7 cellular contexts compared by ENCODE assay signal in genomic region chr12:6340745-6341438, GRCh38. TPM values are rescaled to one million over a fixed set of nuclear protein-coding genes. Genes with fewer than 3 reads are reported as not detected.
A peak's percentile ranks its signal among the peaks of the same experiment; 100 is the strongest.
DNase-seq lines count a peak whose midpoint lies in the region; ATAC-seq and TF ChIP-seq lines count a peak whose summit lies in the region.
"Had no signal": no experiment of that assay in that cellular context is flagged by ENCODE, and none has a peak within 500 bp of the region (broad histone marks: within the 10 kb centered on the region; RNA-seq: fewer than 3 reads in every experiment).

No MANE protein-coding gene starts in this region.

- TF ChIP-seq POLR2A in GM18526 (IDR thresholded peaks at IDR 0.05; ENCODE audit: extremely low read depth, insufficient read length), result peak; percentile 4

- TF ChIP-seq EP300 in neural cell (conservative IDR thresholded peaks at IDR 0.05; ENCODE audit: poor library complexity, severe bottlenecking), result no peak

- H2AFZ ChIP-seq in neural cell (ENCODE audit: low read depth, low read length), result no peak overlapping the region

- no peaks in the 10 kb centered on the region for H3K79me2 ChIP-seq in neural cell (replicated peaks; ENCODE audit: insufficient read depth, low read length)

- H3F3A ChIP-seq in neural cell (ENCODE audit: insufficient read depth, low read length, poor library complexity, severe bottlenecking), result no peaks in the 10 kb centered on the region

- no peak for TF ChIP-seq RAD21 in neural cell (conservative IDR thresholded peaks at IDR 0.05)

- H3K9ac ChIP-seq in neural cell (ENCODE audit: low read length), result peak overlapping the region; percentile 54

- no peaks in the 10 kb centered on the region for H3K9me3 ChIP-seq in neural cell (ENCODE audit: low read length)

- POLR2A ChIA-PET in HEK293T (lab: Yijun Ruan, JAX), result interaction anchor here (0.8 to 3.2 kb wide), 6 partner anchors 17 to 193 kb away, joined by 3 to 17 read pairs (median 4); partner anchors contain the start of gene GAPDH

- DNase-seq in brain microvascular endothelial cell (no peak), omental fat pad (ENCODE audit: low spot score) (no peak), HEK293T (ENCODE audit: extremely low spot score) (no peak), A172 (ENCODE audit: low spot score) (no peak)
- DNase-seq: T-helper 17 cell had no signal

- in situ Hi-C loops in brain microvascular endothelial cell (cut with HindIII; ENCODE audit: low pct_ligation_motif_present, low sequenced_read_pairs), result no loop called here

- H3K4me3 ChIP-seq in brain microvascular endothelial cell (ENCODE audit: low read depth, low read length), result peak overlapping the region; percentile 100
- H3K4me3 ChIP-seq in neural cell (ENCODE audit: low read length), result peak overlapping the region; percentile 60

- ATAC-seq in omental fat pad (ENCODE audit: low FRiP score), result no peak

- peak overlapping the region; percentile 92 for H3K27ac ChIP-seq in brain microvascular endothelial cell
- no peak overlapping the region for H3K27ac ChIP-seq in neural cell (ENCODE audit: low read length)

- H3K36me3 ChIP-seq in brain microvascular endothelial cell (replicated peaks), result peaks cover 5% of the 10 kb centered on the region
- H3K36me3 ChIP-seq in neural cell (ENCODE audit: insufficient read depth, low read length), result no peaks in the 10 kb centered on the region

- H4K20me1 ChIP-seq in neural cell (ENCODE audit: insufficient read depth), result no peaks in the 10 kb centered on the region

- TF ChIP-seq CTCF in brain microvascular endothelial cell (IDR thresholded peaks at IDR 0.05; ENCODE audit: low read depth, low read length, missing control alignments) (no peak), neural cell (IDR thresholded peaks at IDR 0.05; ENCODE audit: poor library complexity, severe bottlenecking) (no peak), omental fat pad (IDR thresholded peaks at IDR 0.05) (no peak)

- CTCF ChIA-PET in HEK293T (lab: Yijun Ruan, JAX), result interaction anchor here (1.5 kb wide), 1 partner anchor 22 kb away, joined by 3 read pairs; no protein-coding TSS in a partner anchor

- H3K4me2 ChIP-seq in neural cell (ENCODE audit: low read length), result no peak overlapping the region

- H3K27me3 ChIP-seq in brain microvascular endothelial cell (replicated peaks) (no peaks in the 10 kb centered on the region), neural cell (ENCODE audit: insufficient read depth, low read depth, low read length) (no peaks in the 10 kb centered on the region)

- no peaks in the 10 kb centered on the region for H3K9me2 ChIP-seq in neural cell (ENCODE audit: insufficient read depth, low read length)

TF ChIP-seq in neural cell, 6 proteins besides CTCF, POLR2A, EP300 and RAD21:
- TF ChIP-seq EZH2 (IDR thresholded peaks at IDR 0.05; ENCODE audit: borderline replicate concordance, insufficient read depth, low read length, poor library complexity, severe bottlenecking) (no peak), MXI1 (conservative IDR thresholded peaks at IDR 0.05; ENCODE audit: poor library complexity, severe bottlenecking) (no peak), TAF1 (IDR thresholded peaks at IDR 0.05; ENCODE audit: low read depth) (no peak), POLR2AphosphoS5 (IDR thresholded peaks at IDR 0.05) (no peak), REST (IDR thresholded peaks at IDR 0.05; ENCODE audit: borderline replicate concordance) (no peak), SMC3 (conservative IDR thresholded peaks at IDR 0.05; ENCODE audit: poor library complexity) (no peak)

TF ChIP-seq in HEK293T, 16 proteins besides CTCF, POLR2A, EP300 and RAD21:
- TF ChIP-seq L3MBTL2 (conservative IDR thresholded peaks at IDR 0.05) (no peak), FOXM1 (IDR thresholded peaks at IDR 0.05; ENCODE audit: borderline replicate concordance) (no peak), HDGF (IDR thresholded peaks at IDR 0.05; ENCODE audit: borderline replicate concordance) (no peak), NFRKB (IDR thresholded peaks at IDR 0.05) (no peak), ELF4 (IDR thresholded peaks at IDR 0.05) (no peak), FOXK2 (IDR thresholded peaks at IDR 0.05) (no peak), SUZ12 (IDR thresholded peaks at IDR 0.05) (no peak), ARNT (IDR thresholded peaks at IDR 0.05) (no peak), CTBP1 (IDR thresholded peaks at IDR 0.05; ENCODE audit: borderline replicate concordance) (no peak), SP1 (IDR thresholded peaks at IDR 0.05) (no peak), TARDBP (IDR thresholded peaks at IDR 0.05) (no peak), ZNF384 (IDR thresholded peaks at IDR 0.05) (no peak), PKNOX1 (IDR thresholded peaks at IDR 0.05) (no peak), LEF1 (IDR thresholded peaks at IDR 0.05; ENCODE audit: borderline replicate concordance) (no peak), BHLHE40 (IDR thresholded peaks at IDR 0.05; ENCODE audit: borderline replicate concordance) (no peak), FOXA1 (IDR thresholded peaks at IDR 0.05) (no peak)

RNA-seq across cellular contexts. Expression of gene TNFRSF1A, which starts 1.0 kb away (rescaled TPM):
- polyA plus RNA-seq in neural cell, result 4.5 and 6.7 TPM in 2 replicates
- 1.6 and 3.7 TPM in 2 replicates for polyA minus RNA-seq in neural cell
- 100 to 1,000 TPM; 279 to 689 (median 317) TPM for total RNA-seq in omental fat pad
- total RNA-seq in A172 (2014; rRNA removed; shearing (Covaris generic)), result 121 and 172 TPM in 2 replicates

RNA-seq across cellular contexts. Expression of gene PLEKHG6, which starts 30.4 kb away (rescaled TPM):
- not detected in 2 replicates for polyA plus RNA-seq in neural cell
- polyA minus RNA-seq in neural cell, result not detected in 2 replicates
- total RNA-seq in omental fat pad, result 10 to 100 TPM; 10.1 to 77.1 (median 13.8) TPM
- not detected in 2 replicates for total RNA-seq in A172 (2014; rRNA removed; shearing (Covaris generic))
- total RNA-seq: T-helper 17 cell had no signal

RNA-seq across cellular contexts. Expression of gene SCNN1A, which starts 34.5 kb away (rescaled TPM):
- not detected in 2 replicates for polyA plus RNA-seq in neural cell
- not detected in 2 replicates for polyA minus RNA-seq in neural cell
- 10 to 100 TPM in 3 of 4 donors, 1 to 10 TPM in 1; 1.9 to 29.0 (median 15.7) TPM for total RNA-seq in omental fat pad
- 0.07 and 2.9 TPM in 2 replicates for total RNA-seq in A172 (2014; rRNA removed; shearing (Covaris generic))

RNA-seq across cellular contexts. Expression of gene LTBR, which starts 43.1 kb away (rescaled TPM):
- polyA plus RNA-seq in neural cell, result not detected in 2 replicates
- polyA minus RNA-seq in neural cell, result not detected in 2 replicates
- 100 to 1,000 TPM in 3 of 4 donors, 10 to 100 TPM in 1; 99.9 to 171 (median 142) TPM for total RNA-seq in omental fat pad
- not detected in 2 replicates for total RNA-seq in A172 (2014; rRNA removed; shearing (Covaris generic))

Comparison
In these comparisons a context has a peak if more than half of its experiments do, and no peak if none do; other contexts are left out.
1. RNA of gene PLEKHG6, which starts 30.4 kb away (total RNA-seq): 10.1 to 77.1 TPM in omental fat pad; not detected in A172; every median in the first group is over 10 times any median in the second.